In the genomic region with DNA sequence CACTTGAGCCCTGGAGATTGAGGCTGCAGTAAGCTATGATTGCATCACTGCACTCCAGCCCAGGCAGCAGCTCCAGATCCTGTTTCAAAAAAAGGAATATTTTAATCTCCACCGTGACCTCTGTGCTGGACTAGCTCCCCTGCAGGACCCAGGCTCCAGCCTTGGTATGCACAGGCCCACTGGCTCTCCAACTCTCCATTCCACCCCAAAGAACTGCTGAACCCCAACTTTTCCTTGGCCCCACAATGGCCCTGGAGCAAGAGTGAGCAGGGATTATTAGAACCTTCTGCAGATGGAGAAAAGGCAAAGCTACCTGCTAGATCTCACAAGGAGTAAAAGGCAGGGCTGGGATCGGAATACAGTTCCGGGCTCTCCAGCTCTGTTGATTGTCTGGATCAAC, we compare ENCODE assay signal across 26 cellular contexts.
"Had no signal": no experiment of that assay in that cellular context is flagged by ENCODE, and none has a peak within 500 bp of the region (broad histone marks: within the 10 kb centered on the region; RNA-seq: fewer than 3 reads in every experiment).

No MANE protein-coding gene starts in this region.

- ATAC-seq: esophagus mucosa; gastrocnemius medialis; left lobe of liver; naive thymus-derived CD4-positive, alpha-beta T cell; psoas muscle; right cardiac atrium; stimulated activated naive B cell treated with anti-CD40 and anti-IgM and Interleukin-4, amounts not matched to agents 10 μg/mL and 1 μg/mL and 100 μg/mL, for 72 hours had no signal

- H3K4me1 Mint-ChIP-seq: endodermal cell, memory B cell, mesothelial cell of epicardium, nephron had no signal

- FAIRE-seq: kidney, urothelium cell line had no signal

- H2AFZ ChIP-seq: neural progenitor cell had no signal

- H3K27me3 Mint-ChIP-seq: memory B cell; naive thymus-derived CD4-positive, alpha-beta T cell; stimulated activated naive B cell treated with anti-CD40 and anti-IgM and Interleukin-4, amounts not matched to agents 10 μg/mL and 1 μg/mL and 100 μg/mL, for 72 hours; stimulated activated naive CD8-positive, alpha-beta T cell treated with anti-CD3 and anti-CD28 coated beads, Interleukin-15, Interleukin-2, amounts not matched to agents 100 ng/mL and 50 ng/mL, for 24 hours had no signal

- H3K9ac ChIP-seq: neural progenitor cell had no signal

- H3K4me1 ChIP-seq: gastrocnemius medialis, psoas muscle had no signal

- H3K4me3 Mint-ChIP-seq: endodermal cell; memory B cell; mesothelial cell of epicardium; naive thymus-derived CD4-positive, alpha-beta T cell; nephron; neural progenitor cell; stimulated activated naive B cell treated with anti-CD40 and anti-IgM and Interleukin-4, amounts not matched to agents 10 μg/mL and 1 μg/mL and 100 μg/mL, for 72 hours; stimulated activated naive CD8-positive, alpha-beta T cell treated with anti-CD3 and anti-CD28 coated beads, Interleukin-15, Interleukin-2, amounts not matched to agents 100 ng/mL and 50 ng/mL, for 24 hours had no signal

- H3K36me3 Mint-ChIP-seq: mesothelial cell of epicardium; naive thymus-derived CD4-positive, alpha-beta T cell; neural progenitor cell had no signal

- H3K4me3 ChIP-seq: dorsolateral prefrontal cortex, gastrocnemius medialis, lung, neural progenitor cell, psoas muscle, skin epidermis, spleen, thoracic aorta, tibial nerve, upper lobe of left lung had no signal

- H3K9me3 Mint-ChIP-seq: endodermal cell; memory B cell; mesothelial cell of epicardium; naive thymus-derived CD4-positive, alpha-beta T cell; nephron; neural progenitor cell; stimulated activated naive B cell treated with anti-CD40 and anti-IgM and Interleukin-4, amounts not matched to agents 10 μg/mL and 1 μg/mL and 100 μg/mL, for 72 hours; stimulated activated naive CD8-positive, alpha-beta T cell treated with anti-CD3 and anti-CD28 coated beads, Interleukin-15, Interleukin-2, amounts not matched to agents 100 ng/mL and 50 ng/mL, for 24 hours had no signal

- H3K27me3 ChIP-seq: dorsolateral prefrontal cortex, gastrocnemius medialis, neural progenitor cell, spleen, tibial nerve, upper lobe of left lung had no signal

- H3K27ac Mint-ChIP-seq: endodermal cell; memory B cell; mesothelial cell of epicardium; naive thymus-derived CD4-positive, alpha-beta T cell; nephron; neural progenitor cell; stimulated activated naive B cell treated with anti-CD40 and anti-IgM and Interleukin-4, amounts not matched to agents 10 μg/mL and 1 μg/mL and 100 μg/mL, for 72 hours; stimulated activated naive CD8-positive, alpha-beta T cell treated with anti-CD3 and anti-CD28 coated beads, Interleukin-15, Interleukin-2, amounts not matched to agents 100 ng/mL and 50 ng/mL, for 24 hours had no signal

- H3K4me2 ChIP-seq: neural progenitor cell had no signal

- DNase-seq: effector CD4-positive, alpha-beta T cell; foreskin fibroblast; gastrocnemius medialis; kidney; naive thymus-derived CD4-positive, alpha-beta T cell; psoas muscle; right cardiac atrium; stimulated activated CD4-positive, alpha-beta T cell treated with anti-CD3 and anti-CD28 coated beads, Interleukin-4, amount 100 ng/mL, for 4 hours; stimulated activated naive B cell treated with anti-CD40 and anti-IgM and Interleukin-4, amounts not matched to agents 10 μg/mL and 1 μg/mL and 100 μg/mL, for 72 hours; upper lobe of left lung had no signal

- H3K36me3 ChIP-seq: gastrocnemius medialis, neural progenitor cell, thoracic aorta, upper lobe of left lung had no signal

- H3K9me3 ChIP-seq: gastrocnemius medialis, psoas muscle, spleen, thoracic aorta, tibial nerve, upper lobe of left lung had no signal

- H3K27ac ChIP-seq: dorsolateral prefrontal cortex, epithelial cell of prostate, gastrocnemius medialis, neural progenitor cell, psoas muscle, skin epidermis, spleen, thoracic aorta, tibial nerve, upper lobe of left lung had no signal
